24 cellular contexts compared by ENCODE assay signal in genomic region chr2:160007111-160007510, GRCh38. TPM values are rescaled to one million over a fixed set of nuclear protein-coding genes. Genes with fewer than 3 reads are reported as not detected.
"Had no signal": no experiment of that assay in that cellular context is flagged by ENCODE, and none has a peak within 500 bp of the region (broad histone marks: within the 10 kb centered on the region; RNA-seq: fewer than 3 reads in every experiment).

No MANE protein-coding gene starts in this region.

- H3K4me1 ChIP-seq: ascending aorta had no signal

- H3K4me3 Mint-ChIP-seq: activated CD8-positive, alpha-beta memory T cell treated with anti-CD3 and anti-CD28 coated beads, Interleukin-2, amount 10 ng/mL, durations not matched to agents 7 days and 5 days; activated naive CD8-positive, alpha-beta T cell treated with anti-CD3 and anti-CD28 coated beads, Interleukin-2, amount 50 U/mL, for 24 hours; activated T-cell treated with anti-CD3 and anti-CD28 coated beads, Interleukin-2, amount 50 U/mL, for 24 hours; brain; T-helper 1 cell treated with Interleukin-12 subunit alpha and Interleukin-12 subunit beta and Interleukin-4 antibody, amounts not matched to agents 30 μg/mL and 1 μg/mL, for 36 hours had no signal

- H3K36me3 ChIP-seq: cardiac muscle cell had no signal

- H3K4me3 ChIP-seq: ascending aorta, cardiac muscle cell had no signal

- H3K27ac ChIP-seq: ascending aorta, cardiac muscle cell had no signal

- H3K27me3 ChIP-seq: ascending aorta, cardiac muscle cell had no signal

- H3K9me3 Mint-ChIP-seq: activated naive CD4-positive, alpha-beta T cell treated with anti-CD3 and anti-CD28 coated beads, Interleukin-2, amount 50 U/mL, for 72 hours; activated naive CD8-positive, alpha-beta T cell treated with anti-CD3 and anti-CD28 coated beads, Interleukin-2, amount 50 U/mL, for 24 hours; activated T-cell treated with anti-CD3 and anti-CD28 coated beads, Interleukin-2, amount 50 U/mL, for 24 hours; T-helper 1 cell treated with Interleukin-12 subunit alpha and Interleukin-12 subunit beta and Interleukin-4 antibody, amounts not matched to agents 30 μg/mL and 1 μg/mL, for 36 hours had no signal

- ATAC-seq: activated CD8-positive, alpha-beta memory T cell treated with anti-CD3 and anti-CD28 coated beads, Interleukin-2, amount 10 ng/mL, durations not matched to agents 7 days and 5 days; activated naive CD4-positive, alpha-beta T cell treated with anti-CD3 and anti-CD28 coated beads, Interleukin-2, amount 50 U/mL, for 72 hours; activated naive CD8-positive, alpha-beta T cell treated with anti-CD3 and anti-CD28 coated beads, Interleukin-2, amount 50 U/mL, for 24 hours; PC-3 had no signal

- H3K36me3 Mint-ChIP-seq: activated CD8-positive, alpha-beta memory T cell treated with anti-CD3 and anti-CD28 coated beads, Interleukin-2, amount 10 ng/mL, durations not matched to agents 7 days and 5 days; activated naive CD4-positive, alpha-beta T cell treated with anti-CD3 and anti-CD28 coated beads, Interleukin-2, amount 50 U/mL, for 72 hours; brain had no signal

- H3K9me3 ChIP-seq: ascending aorta had no signal

- H3K27me3 Mint-ChIP-seq: brain had no signal

- DNase-seq: activated CD4-positive, alpha-beta T cell treated with anti-CD3 and anti-CD28 coated beads for 48 hours; activated CD4-positive, alpha-beta T cell treated with anti-CD3 and anti-CD28 coated beads, Interleukin-2, amount 50 U/mL, for 4 hours; activated CD4-positive, CD25-positive, alpha-beta regulatory T cell treated with anti-CD3 and anti-CD28 coated beads, Interleukin-2, amount 50 U/mL, for 72 hours; activated CD8-positive, alpha-beta memory T cell treated with anti-CD3 and anti-CD28 coated beads, Interleukin-2, amount 10 ng/mL, durations not matched to agents 7 days and 5 days; activated effector memory CD4-positive, alpha-beta T cell treated with anti-CD3 and anti-CD28 coated beads, Interleukin-2, amount 50 U/mL, for 16 hours; activated naive CD4-positive, alpha-beta T cell treated with Interleukin-2 at 50 U/mL for 16 hours; activated naive CD8-positive, alpha-beta T cell treated with anti-CD3 and anti-CD28 coated beads, Interleukin-2, amount 50 U/mL, for 24 hours; activated T-cell treated with anti-CD3 and anti-CD28 coated beads, Interleukin-2, amount 50 U/mL, for 24 hours; amniotic stem cell; Karpas-422; NCI-H1105 treated with DMSO at 0.1 percent for 48 hours; NCI-H1436 treated with DMSO at 0.1 percent for 48 hours; NCI-H187; NCI-H2081; NCI-H524; PC-3; SHP77 treated with DMSO at 0.1 percent for 48 hours had no signal

- H3K27ac Mint-ChIP-seq: activated CD8-positive, alpha-beta memory T cell treated with anti-CD3 and anti-CD28 coated beads, Interleukin-2, amount 10 ng/mL, durations not matched to agents 7 days and 5 days; activated naive CD4-positive, alpha-beta T cell treated with anti-CD3 and anti-CD28 coated beads, Interleukin-2, amount 50 U/mL, for 72 hours; activated naive CD8-positive, alpha-beta T cell treated with anti-CD3 and anti-CD28 coated beads, Interleukin-2, amount 50 U/mL, for 24 hours; activated T-cell treated with anti-CD3 and anti-CD28 coated beads, Interleukin-2, amount 50 U/mL, for 24 hours; T-helper 1 cell treated with Interleukin-12 subunit alpha and Interleukin-12 subunit beta and Interleukin-4 antibody, amounts not matched to agents 30 μg/mL and 1 μg/mL, for 36 hours had no signal

- H3K4me1 Mint-ChIP-seq: activated CD8-positive, alpha-beta memory T cell treated with anti-CD3 and anti-CD28 coated beads, Interleukin-2, amount 10 ng/mL, durations not matched to agents 7 days and 5 days; activated naive CD8-positive, alpha-beta T cell treated with anti-CD3 and anti-CD28 coated beads, Interleukin-2, amount 50 U/mL, for 24 hours had no signal

- FAIRE-seq: RCC 7860 had no signal

RNA-seq across cellular contexts. Expression of gene PLA2R1, which starts 55.3 kb away (rescaled TPM):
- total RNA-seq: activated CD8-positive, alpha-beta memory T cell treated with anti-CD3 and anti-CD28 coated beads, Interleukin-2, amount 10 ng/mL, durations not matched to agents 7 days and 5 days; activated naive CD4-positive, alpha-beta T cell treated with anti-CD3 and anti-CD28 coated beads, Interleukin-2, amount 50 U/mL, for 72 hours; SK-MEL-5 had no signal
